14 cellular contexts compared by ENCODE assay signal in the genomic region with DNA sequence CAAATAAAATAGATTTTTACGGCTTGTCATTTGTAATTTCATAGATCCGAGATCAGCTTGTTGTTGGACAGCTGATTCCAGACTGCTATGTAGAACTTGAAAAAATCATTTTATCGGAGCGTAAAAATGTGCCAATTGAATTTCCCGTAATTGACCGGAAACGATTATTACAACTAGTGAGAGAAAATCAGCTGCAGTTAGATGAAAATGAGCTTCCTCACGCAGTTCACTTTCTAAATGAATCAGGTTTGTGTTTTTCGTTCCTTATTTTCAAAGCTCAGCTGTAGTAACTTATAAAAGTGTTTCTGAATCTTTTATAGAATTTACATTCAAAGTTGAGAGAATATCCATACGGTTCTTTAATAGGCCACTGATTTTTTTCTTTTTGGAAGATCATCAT.
A peak's percentile ranks its signal among the peaks of the same experiment; 100 is the strongest.
DNase-seq lines count a peak whose midpoint lies in the region; ATAC-seq, FAIRE-seq and TF ChIP-seq lines count a peak whose summit lies in the region.
"Had no signal": no experiment of that assay in that cellular context is flagged by ENCODE, and none has a peak within 500 bp of the region (broad histone marks: within the 10 kb centered on the region; RNA-seq: fewer than 3 reads in every experiment).

No MANE protein-coding gene starts in this region.

- peaks cover 0 to 2% of the 10 kb centered on the region in 2 donors for H3K9me3 Mint-ChIP-seq in natural killer cell
- H3K9me3 Mint-ChIP-seq: activated CD4-positive, alpha-beta memory T cell treated with anti-CD3 and anti-CD28 coated beads, Interleukin-2, amount 10 ng/mL, durations not matched to agents 7 days and 5 days; activated naive CD8-positive, alpha-beta T cell treated with anti-CD3 and anti-CD28 coated beads, Interleukin-2, amount 50 U/mL, for 24 hours had no signal

- ATAC-seq in GM21360 (IDR thresholded peaks at IDR 0.05; ENCODE audit: unreplicated experiment) (peak; percentile 74), HG02973 (IDR thresholded peaks at IDR 0.05; ENCODE audit: unreplicated experiment) (peak; percentile 80), natural killer cell (no peak)
- ATAC-seq: activated naive CD8-positive, alpha-beta T cell treated with anti-CD3 and anti-CD28 coated beads, Interleukin-2, amount 50 U/mL, for 24 hours; HCT116 had no signal

- no peak overlapping the region for H3K27ac Mint-ChIP-seq in natural killer cell
- H3K27ac Mint-ChIP-seq: activated CD4-positive, alpha-beta memory T cell treated with anti-CD3 and anti-CD28 coated beads, Interleukin-2, amount 10 ng/mL, durations not matched to agents 7 days and 5 days; activated naive CD8-positive, alpha-beta T cell treated with anti-CD3 and anti-CD28 coated beads, Interleukin-2, amount 50 U/mL, for 24 hours; progenitor cell of endocrine pancreas had no signal

- POLR2A ChIA-PET in RWPE1 (lab: Yijun Ruan, JAX; ENCODE audit: low non-redundant PET), result no interaction called here

- peak; percentile 74 for FAIRE-seq in GM12892 (lab: Jason Lieb, UNC)

- CTCF ChIA-PET in RWPE1 (lab: Yijun Ruan, JAX), result interaction anchor here (0.5 to 0.8 kb wide), 2 partner anchors 33 to 1488 kb away, joined by 3 read pairs; no protein-coding TSS in a partner anchor

- H3K27ac ChIP-seq in RWPE1, result no peak overlapping the region
- H3K27ac ChIP-seq: left ventricle myocardium inferior, thyroid gland had no signal

- no peak for TF ChIP-seq POLR2A in GM12892 (IDR thresholded peaks at IDR 0.05; ENCODE audit: low read depth, low read length)

- TF ChIP-seq CTCF in RWPE1 (conservative IDR thresholded peaks at IDR 0.05; ENCODE audit: low read depth), result no peak
- no peak for TF ChIP-seq CTCF in natural killer cell (IDR thresholded peaks at IDR 0.05)

- intact Hi-C loops in natural killer cell (cut with micrococcal nuclease), result loop anchor here (2.0 kb wide), 1 partner anchor 161 kb away; no protein-coding TSS in a partner anchor

- H3K27me3 Mint-ChIP-seq in natural killer cell (ENCODE audit: low read depth in 2 of 2), result no peaks in the 10 kb centered on the region
- H3K27me3 Mint-ChIP-seq: activated naive CD8-positive, alpha-beta T cell treated with anti-CD3 and anti-CD28 coated beads, Interleukin-2, amount 50 U/mL, for 24 hours; progenitor cell of endocrine pancreas had no signal

- H3K4me1 Mint-ChIP-seq in natural killer cell, result no peaks in the 10 kb centered on the region
- H3K4me1 Mint-ChIP-seq: activated CD4-positive, alpha-beta memory T cell treated with anti-CD3 and anti-CD28 coated beads, Interleukin-2, amount 10 ng/mL, durations not matched to agents 7 days and 5 days; activated naive CD8-positive, alpha-beta T cell treated with anti-CD3 and anti-CD28 coated beads, Interleukin-2, amount 50 U/mL, for 24 hours had no signal

- DNase-seq in GM12892 (ENCODE audit: insufficient read length) (no peak), NOMO-1 treated with DMSO at 0.1 percent for 48 hours (lab: John Stamatoyannopoulos, UW; ENCODE audit: unreplicated experiment) (peak; percentile 92), RWPE1 (ENCODE audit: low spot score) (no peak), natural killer cell (no peak), pons (ENCODE audit: low spot score) (no peak)
- no peak for DNase-seq in activated CD4-positive, CD25-positive, alpha-beta regulatory T cell (lab: John Stamatoyannopoulos, UW)
- DNase-seq: activated CD4-positive, alpha-beta memory T cell treated with anti-CD3 and anti-CD28 coated beads, Interleukin-2, amount 10 ng/mL, durations not matched to agents 7 days and 5 days; activated naive CD8-positive, alpha-beta T cell treated with anti-CD3 and anti-CD28 coated beads, Interleukin-2, amount 50 U/mL, for 24 hours; left ventricle myocardium inferior; thyroid gland had no signal

- no peak overlapping the region for H3K4me3 Mint-ChIP-seq in natural killer cell
- H3K4me3 Mint-ChIP-seq: activated CD4-positive, alpha-beta memory T cell treated with anti-CD3 and anti-CD28 coated beads, Interleukin-2, amount 10 ng/mL, durations not matched to agents 7 days and 5 days; activated naive CD8-positive, alpha-beta T cell treated with anti-CD3 and anti-CD28 coated beads, Interleukin-2, amount 50 U/mL, for 24 hours had no signal

- H3K36me3 Mint-ChIP-seq in natural killer cell, result no peaks in the 10 kb centered on the region

Comparison
In these comparisons a context has a peak if more than half of its experiments do, and no peak if none do; other contexts are left out.
1. ATAC-seq: peak in GM21360 (single experiment) and HG02973 (single experiment); none in natural killer cell (0 of 3).